15 cellular contexts compared by ENCODE assay signal in the genomic region with DNA sequence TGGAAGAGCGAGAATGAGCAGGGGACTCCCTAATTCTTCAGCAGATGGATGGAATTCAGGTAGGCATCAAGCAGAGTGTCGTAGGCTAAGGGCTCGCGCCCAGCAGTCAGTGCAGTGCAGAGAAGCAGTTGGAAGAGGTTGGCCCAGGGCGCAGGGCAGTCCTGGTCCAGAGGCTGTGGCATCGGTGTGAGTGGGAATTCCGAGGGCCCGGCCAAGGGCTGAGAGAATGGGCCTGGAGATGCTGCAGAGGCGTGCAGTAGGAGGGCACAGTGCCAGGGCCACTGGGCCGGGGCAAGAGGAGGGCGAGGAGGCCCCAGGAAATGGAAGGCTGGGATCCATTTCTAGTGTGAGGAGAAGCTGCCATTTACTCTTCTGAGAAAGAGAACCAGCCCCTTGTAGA.
DNase-seq lines count a peak whose midpoint lies in the region; ATAC-seq and TF ChIP-seq lines count a peak whose summit lies in the region.
"Had no signal": no experiment of that assay in that cellular context is flagged by ENCODE, and none has a peak within 500 bp of the region (broad histone marks: within the 10 kb centered on the region; RNA-seq: fewer than 3 reads in every experiment).

No MANE protein-coding gene starts in this region.

- H3K27ac Mint-ChIP-seq in HFFc6: peak overlapping the region; percentile 90; the same call in 1 of the 2 replicates
- H3K27ac Mint-ChIP-seq in stimulated activated effector memory CD8-positive, alpha-beta T cell treated with anti-CD3 and anti-CD28 coated beads, Interleukin-12 subunit alpha, Interleukin-12 subunit beta, amount 100 ng/mL, for 72 hours: peak overlapping the region; percentile 91

- peaks cover 3% of the 10 kb centered on the region for H3K36me3 ChIP-seq in hepatocyte (replicated peaks; ENCODE audit: insufficient read depth, low read depth)
- H3K36me3 ChIP-seq: WERI-Rb-1 had no signal

- peaks cover 6% of the 10 kb centered on the region for H3K79me2 ChIP-seq in hepatocyte
- H3K79me2 ChIP-seq: parathyroid adenoma had no signal

- peak overlapping the region; percentile 16 for H3K4me3 Mint-ChIP-seq in HFFc6
- no peak overlapping the region for H3K4me3 Mint-ChIP-seq in stimulated activated effector memory CD8-positive, alpha-beta T cell treated with anti-CD3 and anti-CD28 coated beads, Interleukin-12 subunit alpha, Interleukin-12 subunit beta, amount 100 ng/mL, for 72 hours

- H4K20me1 ChIP-seq in hepatocyte (ENCODE audit: insufficient read depth, poor library complexity, severe bottlenecking): no peaks in the 10 kb centered on the region

- H3K27me3 ChIP-seq in hepatocyte: no peaks in the 10 kb centered on the region
- H3K27me3 ChIP-seq: cardiac muscle cell had no signal

- H3K27me3 Mint-ChIP-seq in HFFc6 (ENCODE audit: insufficient read depth): peaks cover 42% of the 10 kb centered on the region

- no peak overlapping the region for H3K4me3 ChIP-seq in hepatocyte
- H3K4me3 ChIP-seq: cardiac muscle cell had no signal

- peak; percentile 50 for DNase-seq in activated effector memory CD4-positive, alpha-beta T cell treated with anti-CD3 and anti-CD28 coated beads, Interleukin-2, amount 50 U/mL, for 16 hours
- DNase-seq in activated effector memory CD4-positive, alpha-beta T cell treated with Interleukin-2 at 50 U/mL for 16 hours: no peak
- DNase-seq in HFFc6 (no peak), hepatocyte (ENCODE audit: low spot score) (no peak), islet precursor cell (no peak)
- no peak for DNase-seq in stimulated activated effector memory CD8-positive, alpha-beta T cell treated with anti-CD3 and anti-CD28 coated beads, Interleukin-12 subunit alpha, Interleukin-12 subunit beta, amount 100 ng/mL, for 72 hours (ENCODE audit: low spot score in 2 of 2)
- no peak for DNase-seq in activated CD8-positive, alpha-beta memory T cell treated with anti-CD3 and anti-CD28 coated beads, Interleukin-2, amount 50 U/mL, for 48 hours
- DNase-seq: hypothalamus; NCI-H1417 treated with DMSO at 0.1 percent for 48 hours; RPMI8226; stimulated activated naive CD4-positive, alpha-beta T cell treated with Interleukin-2 at 50 U/mL for 16 hours; WERI-Rb-1 had no signal

- peaks cover 84% of the 10 kb centered on the region for H3K4me1 Mint-ChIP-seq in HFFc6 (ENCODE audit: low read depth)
- peaks cover 35% of the 10 kb centered on the region for H3K4me1 Mint-ChIP-seq in stimulated activated effector memory CD8-positive, alpha-beta T cell treated with anti-CD3 and anti-CD28 coated beads, Interleukin-12 subunit alpha, Interleukin-12 subunit beta, amount 100 ng/mL, for 72 hours

- no peak for ATAC-seq in stimulated activated effector memory CD8-positive, alpha-beta T cell treated with anti-CD3 and anti-CD28 coated beads, Interleukin-12 subunit alpha, Interleukin-12 subunit beta, amount 100 ng/mL, for 72 hours
- no peak for ATAC-seq in GM21528 (IDR thresholded peaks at IDR 0.05; ENCODE audit: low FRiP score, unreplicated experiment)

- H2AFZ ChIP-seq in hepatocyte: no peak overlapping the region
- H2AFZ ChIP-seq: parathyroid adenoma had no signal

- no peak for TF ChIP-seq CTCF in HFFc6 (IDR thresholded peaks at IDR 0.05)
- TF ChIP-seq CTCF in hepatocyte (IDR thresholded peaks at IDR 0.05; ENCODE audit: poor library complexity): no peak

- no peaks in the 10 kb centered on the region for H3K9me2 ChIP-seq in hepatocyte (replicated peaks; ENCODE audit: insufficient read depth)

- peaks cover 41% of the 10 kb centered on the region for H3K4me1 ChIP-seq in hepatocyte (ENCODE audit: insufficient read depth)
- H3K4me1 ChIP-seq: parathyroid adenoma had no signal

- peak overlapping the region; percentile 79 for H3K27ac ChIP-seq in hepatocyte
- H3K27ac ChIP-seq: parathyroid adenoma, WERI-Rb-1 had no signal

- no peak overlapping the region for H3K4me2 ChIP-seq in hepatocyte

- H3K36me3 Mint-ChIP-seq in HFFc6 (ENCODE audit: low read depth): peaks cover 57% of the 10 kb centered on the region
- H3K36me3 Mint-ChIP-seq in stimulated activated effector memory CD8-positive, alpha-beta T cell treated with anti-CD3 and anti-CD28 coated beads, Interleukin-12 subunit alpha, Interleukin-12 subunit beta, amount 100 ng/mL, for 72 hours: peaks cover 75% of the 10 kb centered on the region

- 94% methylated on average over 11 of the region's 11 CpGs for WGBS in hepatocyte (ENCODE audit: low lambda C conversion rate, missing lambda C conversion rate)

- H3K9me3 Mint-ChIP-seq in HFFc6: no peaks in the 10 kb centered on the region
- H3K9me3 Mint-ChIP-seq in stimulated activated effector memory CD8-positive, alpha-beta T cell treated with anti-CD3 and anti-CD28 coated beads, Interleukin-12 subunit alpha, Interleukin-12 subunit beta, amount 100 ng/mL, for 72 hours: no peaks in the 10 kb centered on the region

- no peaks in the 10 kb centered on the region for H3K9me3 ChIP-seq in hepatocyte (ENCODE audit: low read depth)
